8 cellular contexts compared by ENCODE assay signal in the genomic region with DNA sequence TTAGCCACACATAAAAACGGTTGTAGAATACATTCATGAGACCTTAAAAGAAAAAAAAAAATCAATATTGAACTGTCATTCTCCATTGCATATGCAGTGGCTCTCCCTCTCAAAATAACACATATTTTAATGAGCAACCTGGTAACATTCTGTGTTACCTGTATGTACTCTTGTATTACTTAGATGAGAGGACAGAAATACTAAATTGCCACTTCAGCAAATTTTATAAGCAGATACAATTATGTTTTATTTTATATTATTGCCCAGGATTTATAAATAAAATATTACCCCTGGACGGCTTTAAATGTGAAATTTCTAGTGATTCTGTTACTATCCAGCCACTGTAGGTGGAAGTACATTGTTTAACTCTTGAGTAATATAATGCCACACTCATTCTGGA.
"Had no signal": no experiment of that assay in that cellular context is flagged by ENCODE, and none has a peak within 500 bp of the region (broad histone marks: within the 10 kb centered on the region; RNA-seq: fewer than 3 reads in every experiment).

No MANE protein-coding gene starts in this region.

- H3K9ac ChIP-seq: GM23248 had no signal

- H3K27ac ChIP-seq: GM23248, HL-60 had no signal

- ATAC-seq: HCT116 had no signal

- H3K4me1 ChIP-seq: HAP-1 had no signal

- H3K36me3 ChIP-seq: HAP-1 had no signal

- DNase-seq: GM23248, GOT3, H7, HFFc6, KG1 had no signal

- H3K4me3 ChIP-seq: GM23248, HAP-1 had no signal

- H3K9me3 ChIP-seq: HAP-1 had no signal

- H2AFZ ChIP-seq: GM23248 had no signal
